8 cellular contexts compared by ENCODE assay signal in genomic region chr11:83162377-83162776, GRCh38. TPM values are rescaled to one million over a fixed set of nuclear protein-coding genes. Genes with fewer than 3 reads are reported as not detected.
A peak's percentile ranks its signal among the peaks of the same experiment; 100 is the strongest.
DNase-seq lines count a peak whose midpoint lies in the region; ATAC-seq and TF ChIP-seq lines count a peak whose summit lies in the region.

No MANE protein-coding gene starts in this region.

- H3K27me3 Mint-ChIP-seq in activated naive CD4-positive, alpha-beta T cell treated with anti-CD3 and anti-CD28 coated beads, Interleukin-2, amount 50 U/mL, for 24 hours = no peaks in the 10 kb centered on the region
- H3K27me3 Mint-ChIP-seq in chondrocyte (ENCODE audit: low read depth) = no peaks in the 10 kb centered on the region

- no peak for TF ChIP-seq POLR2A in vagina (IDR thresholded peaks at IDR 0.05)

- peak overlapping the region; percentile 99 for H3K4me3 Mint-ChIP-seq in activated naive CD4-positive, alpha-beta T cell treated with anti-CD3 and anti-CD28 coated beads, Interleukin-2, amount 50 U/mL, for 24 hours
- no peak overlapping the region for H3K4me3 Mint-ChIP-seq in chondrocyte (ENCODE audit: unreplicated experiment)

- intact Hi-C loops in vagina (cut with DNase I) = no loop called here
- intact Hi-C loops in posterior vena cava (cut with DNase I) = no loop called here

- H3K36me3 Mint-ChIP-seq in activated naive CD4-positive, alpha-beta T cell treated with anti-CD3 and anti-CD28 coated beads, Interleukin-2, amount 50 U/mL, for 24 hours = peaks cover 40% of the 10 kb centered on the region
- H3K36me3 Mint-ChIP-seq in chondrocyte (ENCODE audit: low read depth) = peaks cover 32% of the 10 kb centered on the region

- no peaks in the 10 kb centered on the region for H3K27me3 ChIP-seq in vagina
- no peaks in the 10 kb centered on the region for H3K27me3 ChIP-seq in right atrium auricular region

- ATAC-seq in HG03457 (IDR thresholded peaks at IDR 0.05; ENCODE audit: unreplicated experiment) = peak; percentile 39

- no peak for TF ChIP-seq CTCF in chondrocyte (IDR thresholded peaks at IDR 0.05)
- no peak for TF ChIP-seq CTCF in vagina (IDR thresholded peaks at IDR 0.05)
- no peak for TF ChIP-seq CTCF in right atrium auricular region (IDR thresholded peaks at IDR 0.05)

- peaks cover 0 to 32% of the 10 kb centered on the region in 2 donors for H3K36me3 ChIP-seq in vagina
- H3K36me3 ChIP-seq in right atrium auricular region = peaks cover 43% of the 10 kb centered on the region

- H3K4me3 ChIP-seq in vagina = no peak overlapping the region
- no peak overlapping the region for H3K4me3 ChIP-seq in right atrium auricular region

- H3K4me1 ChIP-seq in vagina (peaks cover 62% of the 10 kb centered on the region), right atrium auricular region (peaks cover 0 to 39% of the 10 kb centered on the region in 2 donors)

- DNase-seq in activated naive CD4-positive, alpha-beta T cell treated with anti-CD3 and anti-CD28 coated beads, Interleukin-2, amount 50 U/mL, for 16 hours = no peak
- DNase-seq in chondrocyte (ENCODE audit: low spot score) (no peak), vagina (ENCODE audit: extremely low spot score in 2 of 2) (no peak), HPDE6-E6E7 (ENCODE audit: extremely low spot score) (no peak), right atrium auricular region (ENCODE audit: low spot score) (no peak), posterior vena cava (ENCODE audit: low spot score) (no peak)

- peaks cover 75% of the 10 kb centered on the region for H3K4me1 Mint-ChIP-seq in activated naive CD4-positive, alpha-beta T cell treated with anti-CD3 and anti-CD28 coated beads, Interleukin-2, amount 50 U/mL, for 24 hours
- peaks cover 40% of the 10 kb centered on the region for H3K4me1 Mint-ChIP-seq in chondrocyte (ENCODE audit: low read depth)

- no peaks in the 10 kb centered on the region for H3K9me3 ChIP-seq in vagina
- H3K9me3 ChIP-seq in right atrium auricular region = no peaks in the 10 kb centered on the region

- peak overlapping the region; percentile 12 for H3K27ac Mint-ChIP-seq in activated naive CD4-positive, alpha-beta T cell treated with anti-CD3 and anti-CD28 coated beads, Interleukin-2, amount 50 U/mL, for 24 hours
- H3K27ac Mint-ChIP-seq in chondrocyte (ENCODE audit: unreplicated experiment) = peak overlapping the region; percentile 49

- H3K9me3 Mint-ChIP-seq in activated naive CD4-positive, alpha-beta T cell treated with anti-CD3 and anti-CD28 coated beads, Interleukin-2, amount 50 U/mL, for 24 hours = no peaks in the 10 kb centered on the region
- H3K9me3 Mint-ChIP-seq in chondrocyte (ENCODE audit: low read depth) = peaks cover 3% of the 10 kb centered on the region

- H3K27ac ChIP-seq in vagina (peak overlapping the region; percentile 20), right atrium auricular region (no peak overlapping the region)

RNA-seq across cellular contexts. Expression of gene PCF11, which starts 5.4 kb away (rescaled TPM):
- 36.4 to 42.4 TPM (median 39.7 TPM) in 3 replicates for total RNA-seq in chondrocyte
- 102 TPM for total RNA-seq in vagina
- 10 to 100 TPM; 26.9 to 30.5 TPM for total RNA-seq in right atrium auricular region
- 10 to 100 TPM; 45.0 to 46.1 TPM for total RNA-seq in posterior vena cava

RNA-seq across cellular contexts. Expression of gene ANKRD42, which starts 31.1 kb away (rescaled TPM):
- 10.4 to 12.9 TPM (median 11.4 TPM) in 3 replicates for total RNA-seq in chondrocyte
- 10.3 TPM for total RNA-seq in vagina
- total RNA-seq in right atrium auricular region = 1 to 10 TPM; 7.7 to 8.0 TPM
- 10 to 100 TPM in 1 of 2 donors, 1 to 10 TPM in 1; 9.5 to 11.5 TPM for total RNA-seq in posterior vena cava
